1 cellular context compared by ENCODE assay signal in the genomic region with DNA sequence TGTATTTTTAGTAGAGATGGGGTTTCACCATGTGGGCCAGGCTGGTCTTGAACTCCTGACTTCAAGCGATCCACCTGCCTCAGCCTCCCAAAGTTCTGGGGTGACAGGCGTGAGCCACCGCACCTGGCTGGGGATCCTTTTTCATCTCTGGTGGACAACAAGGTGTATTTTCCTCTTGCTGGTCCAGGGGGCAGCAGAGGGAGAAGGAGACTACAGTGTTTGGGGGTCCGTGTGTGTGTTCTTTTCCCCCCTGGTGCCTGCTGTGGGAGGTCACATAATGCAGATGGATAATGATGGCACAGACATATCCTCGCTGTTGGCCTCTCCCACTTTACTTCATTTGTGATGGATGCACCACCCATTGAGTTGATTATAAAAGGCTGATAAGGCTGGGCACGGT.
TF ChIP-seq lines count a peak whose summit lies in the region.

No MANE protein-coding gene starts in this region.

TF ChIP-seq in HepG2, 621 proteins besides CTCF, POLR2A, EP300 and RAD21:
- peak; percentile 32; the same call in 1 of the 2 replicates for TF ChIP-seq SMC3 (IDR thresholded peaks at IDR 0.05; ENCODE audit: low read length)
- peak; percentile 47; the same call in 1 of the 2 replicates for TF ChIP-seq ZBTB7B (CRISPR knock-in tag; IDR thresholded peaks at IDR 0.05)
- TF ChIP-seq STAG1 (CRISPR knock-in tag; IDR thresholded peaks at IDR 0.05), result peak; percentile 48
- no peak for TF ChIP-seq ZNF207 (IDR thresholded peaks at IDR 0.05; ENCODE audit: borderline replicate concordance)
